8 cellular contexts compared by ENCODE assay signal in genomic region chr14:106698635-106699267, GRCh38.
DNase-seq lines count a peak whose midpoint lies in the region; ATAC-seq and TF ChIP-seq lines count a peak whose summit lies in the region.
"Not testable (repeated sequence)": the region's sequence is repeated elsewhere in the genome, so short reads cannot be mapped to it uniquely, and the experiment has no call there.

No MANE protein-coding gene starts in this region.

- H3K9me3 Mint-ChIP-seq in activated naive CD4-positive, alpha-beta T cell treated with anti-CD3 and anti-CD28 coated beads, Interleukin-2, amount 10 ng/mL, durations not matched to agents 7 days and 5 days = not testable (repeated sequence)

- intact Hi-C loops in upper lobe of right lung (cut with DNase I) = not testable (repeated sequence)

- H3K27ac ChIP-seq in upper lobe of right lung = not testable (repeated sequence)

- H3K27me3 ChIP-seq in GM06990 (replicated peaks; ENCODE audit: control insufficient read depth, insufficient read depth, low read length); upper lobe of right lung: not testable (repeated sequence)

- H3K27me3 Mint-ChIP-seq in T-helper 17 cell; activated naive CD4-positive, alpha-beta T cell treated with anti-CD3 and anti-CD28 coated beads, Interleukin-2, amount 10 ng/mL, durations not matched to agents 7 days and 5 days: not testable (repeated sequence)

- H3K36me3 Mint-ChIP-seq in T-helper 17 cell (ENCODE audit: low read depth); activated naive CD4-positive, alpha-beta T cell treated with anti-CD3 and anti-CD28 coated beads, Interleukin-2, amount 10 ng/mL, durations not matched to agents 7 days and 5 days: not testable (repeated sequence)

- not testable (repeated sequence) for H3K4me1 ChIP-seq in upper lobe of right lung

- peaks cover 11% of the 10 kb centered on the region for H3K4me1 Mint-ChIP-seq in T-helper 17 cell
- H3K4me1 Mint-ChIP-seq in activated naive CD4-positive, alpha-beta T cell treated with anti-CD3 and anti-CD28 coated beads, Interleukin-2, amount 10 ng/mL, durations not matched to agents 7 days and 5 days = peaks cover 23% of the 10 kb centered on the region

- H3K36me3 ChIP-seq in GM06990 (ENCODE audit: control insufficient read depth, insufficient read depth, low read length); upper lobe of right lung: not testable (repeated sequence)

- H3K4me3 Mint-ChIP-seq in T-helper 17 cell = peak overlapping the region; percentile 36
- not testable (repeated sequence) for H3K4me3 Mint-ChIP-seq in activated naive CD4-positive, alpha-beta T cell treated with anti-CD3 and anti-CD28 coated beads, Interleukin-2, amount 10 ng/mL, durations not matched to agents 7 days and 5 days

- ATAC-seq in GM21528 (IDR thresholded peaks at IDR 0.05; ENCODE audit: low FRiP score, unreplicated experiment) = peak; percentile 71
- peak; percentile 44 for ATAC-seq in HG03442 (IDR thresholded peaks at IDR 0.05; ENCODE audit: unreplicated experiment)
- ATAC-seq in T-helper 17 cell = peak; percentile 74
- peak; percentile 10 for ATAC-seq in upper lobe of right lung

- H3K9me3 ChIP-seq in T-helper 17 cell (ENCODE audit: control insufficient read depth, low read length, poor library complexity, severe bottlenecking); upper lobe of right lung: not testable (repeated sequence)

- not testable (repeated sequence) for H3K27ac Mint-ChIP-seq in T-helper 17 cell
- peak overlapping the region; percentile 24 for H3K27ac Mint-ChIP-seq in activated naive CD4-positive, alpha-beta T cell treated with anti-CD3 and anti-CD28 coated beads, Interleukin-2, amount 10 ng/mL, durations not matched to agents 7 days and 5 days

- DNase-seq in GM06990 (ENCODE audit: extremely low read depth, insufficient read length) (peak; percentile 28), NAMALWA (ENCODE audit: low spot score) (peak; percentile 77), myocyte (ENCODE audit: low read depth) (peak; percentile 1)
- not testable (repeated sequence) for DNase-seq in T-helper 17 cell, upper lobe of right lung
- peak; percentile 58 for DNase-seq in activated naive CD4-positive, alpha-beta T cell treated with anti-CD3 and anti-CD28 coated beads, Interleukin-2, amount 10 ng/mL, durations not matched to agents 7 days and 5 days

- H3K4me3 ChIP-seq in GM06990 (replicated peaks; ENCODE audit: low read depth, low read length); upper lobe of right lung: not testable (repeated sequence)

- TF ChIP-seq CTCF in GM06990 (IDR thresholded peaks at IDR 0.05; ENCODE audit: insufficient read depth, low read length, poor library complexity, severe bottlenecking); upper lobe of right lung (IDR thresholded peaks at IDR 0.05): not testable (repeated sequence)

- CTCF ChIA-PET in activated naive CD4-positive, alpha-beta T cell treated with anti-CD3 and anti-CD28 coated beads, Interleukin-2, amount 10 ng/mL, durations not matched to agents 7 days and 5 days (lab: Charles Lee) = not testable (repeated sequence)

Comparison
In these comparisons a context has a peak if more than half of its experiments do, and no peak if none do; other contexts are left out.
1. ATAC-seq: peak in every context shown above with its lines; median percentile 74 in T-helper 17 cell; 71 in GM21528; 44 in HG03442; 10 in upper lobe of right lung.